12 cellular contexts compared by ENCODE assay signal in the genomic region with DNA sequence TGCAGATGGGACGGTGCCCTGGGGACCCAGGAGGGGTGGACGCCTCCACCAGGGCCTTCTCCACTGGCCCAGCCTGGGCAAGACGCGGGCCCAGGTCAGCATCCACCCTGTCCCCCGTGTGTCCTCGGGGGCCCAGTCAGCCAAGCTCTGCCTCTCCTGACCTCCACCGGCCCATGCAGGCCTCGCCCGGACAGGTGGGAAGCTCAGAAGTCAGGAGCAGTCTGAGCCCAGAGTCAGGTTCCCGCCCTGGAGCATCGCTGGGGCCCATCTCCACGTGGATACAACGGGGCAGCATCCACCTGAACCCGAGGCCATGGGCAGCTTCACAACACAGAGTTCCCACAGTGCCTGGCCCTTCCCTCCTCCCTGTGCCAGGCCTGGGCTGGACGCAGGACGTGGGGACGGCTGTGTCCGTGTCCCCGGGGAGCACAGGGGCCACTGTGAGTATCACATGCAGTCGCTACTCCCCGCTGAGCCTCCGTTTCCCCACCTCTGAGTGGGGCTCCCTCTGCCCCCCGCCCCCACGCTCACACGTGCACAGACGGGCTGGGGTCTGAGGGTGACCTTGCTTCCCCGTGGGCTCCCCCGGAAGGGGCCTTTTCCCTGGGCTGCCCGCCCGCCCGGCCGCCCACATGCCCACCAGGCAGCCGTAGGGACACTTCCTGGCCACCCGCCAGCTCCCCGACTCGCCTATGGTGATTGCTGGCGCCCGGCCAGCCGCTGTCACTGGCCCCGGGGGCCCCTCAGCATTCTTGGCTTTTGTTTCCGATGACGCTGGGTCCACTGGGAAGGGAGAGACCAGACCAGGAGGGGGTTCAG.
DNase-seq lines count a peak whose midpoint lies in the region; ATAC-seq, FAIRE-seq and TF ChIP-seq lines count a peak whose summit lies in the region.
"Had no signal": no experiment of that assay in that cellular context is flagged by ENCODE, and none has a peak within 500 bp of the region (broad histone marks: within the 10 kb centered on the region; RNA-seq: fewer than 3 reads in every experiment).

No MANE protein-coding gene starts in this region.

- TF ChIP-seq EP300 in SK-N-SH (IDR thresholded peaks at IDR 0.05; ENCODE audit: borderline replicate concordance in 1 of 2, low read depth in 1 of 2, low read length in 1 of 2) (no peak), gastroesophageal sphincter (IDR thresholded peaks at IDR 0.05) (no peak)

- H3K4me2 ChIP-seq in SK-N-SH = peak overlapping the region; percentile 61; the same call in 1 of the 2 replicates

- TF ChIP-seq POLR2A in gastroesophageal sphincter (IDR thresholded peaks at IDR 0.05) (no peak), vagina (IDR thresholded peaks at IDR 0.05) (no peak)

- no peak overlapping the region for H3K4me3 Mint-ChIP-seq in natural killer cell treated with Interleukin-12 subunit alpha and Interleukin-12 subunit beta and Interleukin-15 and Interleukin-18, amount 100 ng/mL, for 72 hours
- H3K4me3 Mint-ChIP-seq in natural killer cell = no peak overlapping the region
- H3K4me3 Mint-ChIP-seq: CD14-positive monocyte; stimulated activated effector memory CD8-positive, alpha-beta T cell treated with anti-CD3 and anti-CD28 coated beads, Interleukin-12 subunit alpha, Interleukin-12 subunit beta, amount 100 ng/mL, for 72 hours had no signal

- H3K9me3 ChIP-seq in SK-N-SH = no peaks in the 10 kb centered on the region
- H3K9me3 ChIP-seq in kidney (ENCODE audit: control insufficient read depth in 1 of 2, low read length in 2 of 2) = no peaks in the 10 kb centered on the region
- H3K9me3 ChIP-seq in gastroesophageal sphincter = no peaks in the 10 kb centered on the region
- H3K9me3 ChIP-seq in vagina = no peaks in the 10 kb centered on the region

- H3K4me1 Mint-ChIP-seq in natural killer cell treated with Interleukin-12 subunit alpha and Interleukin-12 subunit beta and Interleukin-15 and Interleukin-18, amount 100 ng/mL, for 72 hours (ENCODE audit: low read depth in 2 of 2) = peaks cover 6 to 13% of the 10 kb centered on the region in 2 donors
- peaks cover 8 to 10% of the 10 kb centered on the region in 2 donors for H3K4me1 Mint-ChIP-seq in natural killer cell

- DNase-seq in natural killer cell treated with Interleukin-12 subunit alpha and Interleukin-12 subunit beta and Interleukin-15 and Interleukin-18, amount 100 ng/mL, for 72 hours (ENCODE audit: low spot score) = peak; percentile 51
- DNase-seq in natural killer cell (no peak), SK-N-SH (peak; percentile 99), kidney (peak; percentile 92), A172 (ENCODE audit: low spot score) (no peak), vagina (ENCODE audit: extremely low spot score in 2 of 2) (no peak)
- DNase-seq: HCEC 1CT had no signal

- 40% methylated on average over 21 of the region's 42 CpGs for WGBS in SK-N-SH (ENCODE audit: low lambda C conversion rate)
- 36 to 50% methylated on average over 2 to 7 of the region's 42 CpGs for WGBS in gastroesophageal sphincter (ENCODE audit: low coverage in 1 of 2), 2 donors

- no peak for TF ChIP-seq RAD21 in SK-N-SH (IDR thresholded peaks at IDR 0.05; ENCODE audit: low read length)

- H3K27me3 ChIP-seq in SK-N-SH (ENCODE audit: insufficient read depth) = no peaks in the 10 kb centered on the region
- H3K27me3 ChIP-seq in gastroesophageal sphincter = peaks cover 48% of the 10 kb centered on the region
- no peaks in the 10 kb centered on the region for H3K27me3 ChIP-seq in vagina

- no peak overlapping the region for H3K27ac ChIP-seq in SK-N-SH (ENCODE audit: low read depth in 2 of 2, low read length in 1 of 2)
- H3K27ac ChIP-seq in kidney (ENCODE audit: low read depth in 2 of 2, low read length in 2 of 2) = no peak overlapping the region
- H3K27ac ChIP-seq in gastroesophageal sphincter = peak overlapping the region in 1 of 4 donors; percentile 2
- H3K27ac ChIP-seq in vagina = no peak overlapping the region

- no peak overlapping the region for H3K9ac ChIP-seq in SK-N-SH
- H3K9ac ChIP-seq in kidney (ENCODE audit: low read length in 2 of 2) = no peak overlapping the region

- no peaks in the 10 kb centered on the region for H3F3A ChIP-seq in SK-N-SH (replicated peaks; ENCODE audit: insufficient read depth)

- TF ChIP-seq CTCF in natural killer cell (IDR thresholded peaks at IDR 0.05) (no peak), SK-N-SH (IDR thresholded peaks at IDR 0.05) (no peak), kidney (IDR thresholded peaks at IDR 0.05; ENCODE audit: borderline replicate concordance, extremely low read depth, insufficient read depth) (no peak), gastroesophageal sphincter (IDR thresholded peaks at IDR 0.05) (no peak), vagina (IDR thresholded peaks at IDR 0.05) (no peak)

- FAIRE-seq in kidney (lab: Jason Lieb, UNC) = no peak

- POLR2A ChIA-PET in SK-N-SH (lab: Yijun Ruan, JAX) = no interaction called here

- no peaks in the 10 kb centered on the region for H3K9me3 Mint-ChIP-seq in natural killer cell treated with Interleukin-12 subunit alpha and Interleukin-12 subunit beta and Interleukin-15 and Interleukin-18, amount 100 ng/mL, for 72 hours
- no peaks in the 10 kb centered on the region for H3K9me3 Mint-ChIP-seq in natural killer cell
- H3K9me3 Mint-ChIP-seq: stimulated activated effector memory CD8-positive, alpha-beta T cell treated with anti-CD3 and anti-CD28 coated beads, Interleukin-12 subunit alpha, Interleukin-12 subunit beta, amount 100 ng/mL, for 72 hours had no signal

- H3K27me3 Mint-ChIP-seq in natural killer cell treated with Interleukin-12 subunit alpha and Interleukin-12 subunit beta and Interleukin-15 and Interleukin-18, amount 100 ng/mL, for 72 hours = peaks cover 7 to 10% of the 10 kb centered on the region in 2 donors
- H3K27me3 Mint-ChIP-seq in natural killer cell (ENCODE audit: low read depth in 2 of 2) = peaks cover 0 to 8% of the 10 kb centered on the region in 2 donors

- no peaks in the 10 kb centered on the region for H3K36me3 Mint-ChIP-seq in natural killer cell treated with Interleukin-12 subunit alpha and Interleukin-12 subunit beta and Interleukin-15 and Interleukin-18, amount 100 ng/mL, for 72 hours
- H3K36me3 Mint-ChIP-seq in natural killer cell = no peaks in the 10 kb centered on the region
- H3K36me3 Mint-ChIP-seq: CD14-positive monocyte; stimulated activated effector memory CD8-positive, alpha-beta T cell treated with anti-CD3 and anti-CD28 coated beads, Interleukin-12 subunit alpha, Interleukin-12 subunit beta, amount 100 ng/mL, for 72 hours had no signal

- no peaks in the 10 kb centered on the region for H3K9me2 ChIP-seq in SK-N-SH

- H3K79me2 ChIP-seq in SK-N-SH (ENCODE audit: insufficient read depth) = no peaks in the 10 kb centered on the region

- H3K4me3 ChIP-seq in SK-N-SH (ENCODE audit: low read depth in 2 of 2, low read length in 1 of 2) (no peak overlapping the region), kidney (ENCODE audit: low read length in 2 of 2) (no peak overlapping the region), gastroesophageal sphincter (no peak overlapping the region), vagina (no peak overlapping the region)

- CTCF ChIA-PET in SK-N-SH (lab: Yijun Ruan, JAX) = no interaction called here

- peaks cover 5 to 8% of the 10 kb centered on the region in 2 experiments; a peak in 2 of 4 replicates for H3K4me1 ChIP-seq in SK-N-SH (ENCODE audit: control insufficient read depth in 1 of 2, insufficient read depth in 2 of 2, low read depth in 1 of 2, low read length in 1 of 2)
- peaks cover 0 to 12% of the 10 kb centered on the region in 2 donors for H3K4me1 ChIP-seq in kidney (ENCODE audit: control insufficient read depth in 1 of 2, insufficient read depth in 1 of 2, low read depth in 1 of 2, low read length in 2 of 2)
- H3K4me1 ChIP-seq in gastroesophageal sphincter = peaks cover 0 to 34% (median 15%) of the 10 kb centered on the region in 3 donors
- peaks cover 26% of the 10 kb centered on the region for H3K4me1 ChIP-seq in vagina

- no peak overlapping the region for H2AFZ ChIP-seq in SK-N-SH (ENCODE audit: low read depth)

- intact Hi-C loops in natural killer cell (cut with micrococcal nuclease) (no loop called here), kidney (cut with DNase I) (no loop called here), vagina (cut with DNase I) (no loop called here)

- no peaks in the 10 kb centered on the region for H3K36me3 ChIP-seq in SK-N-SH (replicated peaks in 1 of 2; ENCODE audit: control insufficient read depth in 1 of 2, insufficient read depth in 2 of 2, low read length in 1 of 2)
- no peaks in the 10 kb centered on the region for H3K36me3 ChIP-seq in kidney (ENCODE audit: control insufficient read depth in 1 of 2, insufficient read depth in 2 of 2, low read length in 2 of 2)
- no peaks in the 10 kb centered on the region for H3K36me3 ChIP-seq in gastroesophageal sphincter
- no peaks in the 10 kb centered on the region for H3K36me3 ChIP-seq in vagina

- no peak for ATAC-seq in natural killer cell treated with Interleukin-12 subunit alpha and Interleukin-12 subunit beta and Interleukin-15 and Interleukin-18, amount 100 ng/mL, for 72 hours
- no peak for ATAC-seq in natural killer cell
- ATAC-seq in gastroesophageal sphincter = no peak
- ATAC-seq in HG03342 (IDR thresholded peaks at IDR 0.05; ENCODE audit: unreplicated experiment) = no peak
- ATAC-seq: left lobe of liver; stimulated activated effector memory CD8-positive, alpha-beta T cell treated with anti-CD3 and anti-CD28 coated beads, Interleukin-12 subunit alpha, Interleukin-12 subunit beta, amount 100 ng/mL, for 72 hours had no signal

- no peak overlapping the region for H3K27ac Mint-ChIP-seq in natural killer cell treated with Interleukin-12 subunit alpha and Interleukin-12 subunit beta and Interleukin-15 and Interleukin-18, amount 100 ng/mL, for 72 hours
- no peak overlapping the region for H3K27ac Mint-ChIP-seq in natural killer cell
- H3K27ac Mint-ChIP-seq: CD14-positive monocyte; stimulated activated effector memory CD8-positive, alpha-beta T cell treated with anti-CD3 and anti-CD28 coated beads, Interleukin-12 subunit alpha, Interleukin-12 subunit beta, amount 100 ng/mL, for 72 hours had no signal

- no peaks in the 10 kb centered on the region for H4K20me1 ChIP-seq in SK-N-SH (ENCODE audit: insufficient read depth)

TF ChIP-seq in SK-N-SH, 30 proteins besides CTCF, POLR2A, EP300 and RAD21:
- peak; percentile 94 for TF ChIP-seq NFIC (IDR thresholded peaks at IDR 0.05; ENCODE audit: borderline replicate concordance)
- no peak for TF ChIP-seq SIN3A (IDR thresholded peaks at IDR 0.05; ENCODE audit: borderline replicate concordance, low read depth, low read length)

Comparison
In these comparisons a context has a peak if more than half of its experiments do, and no peak if none do; other contexts are left out.
1. DNase-seq: peak in natural killer cell treated with Interleukin-12 subunit alpha and Interleukin-12 subunit beta and Interleukin-15 and Interleukin-18, amount 100 ng/mL, for 72 hours (single experiment), SK-N-SH (single experiment) and kidney (single experiment); none in natural killer cell (single experiment), A172 (single experiment) and vagina (0 of 2).